ENCODE assay signal across 8 cellular contexts in genomic region chr2:232875256-232876070, GRCh38. TPM values are rescaled to one million over a fixed set of nuclear protein-coding genes. Genes with fewer than 3 reads are reported as not detected.
DNase-seq lines count a peak whose midpoint lies in the region; ATAC-seq and TF ChIP-seq lines count a peak whose summit lies in the region.

No MANE protein-coding gene starts in this region.

- ATAC-seq in left lung, result peak; percentile 13

- in situ Hi-C loops in astrocyte of the cerebellum (cut with HindIII; ENCODE audit: low sequenced_read_pairs), result no loop called here

- no peaks in the 10 kb centered on the region for H3K9me3 ChIP-seq in left lung

- TF ChIP-seq CTCF in astrocyte of the cerebellum (IDR thresholded peaks at IDR 0.05; ENCODE audit: low read depth, low read length, missing control alignments) (peak; percentile 9), left lung (IDR thresholded peaks at IDR 0.05) (no peak), type B pancreatic cell (conservative IDR thresholded peaks at IDR 0.05) (no peak)

- H3K27ac Mint-ChIP-seq in type B pancreatic cell, result peak overlapping the region; percentile 50

- H3K36me3 Mint-ChIP-seq in type B pancreatic cell, result no peaks in the 10 kb centered on the region

- no peaks in the 10 kb centered on the region for H3K36me3 ChIP-seq in left lung

- H3K4me1 Mint-ChIP-seq in type B pancreatic cell (ENCODE audit: unreplicated experiment), result peaks cover 4% of the 10 kb centered on the region

- H3K4me3 ChIP-seq in astrocyte of the cerebellum (ENCODE audit: low read depth, low read length) (no peak overlapping the region), left lung (peak overlapping the region; percentile 9 to 35)

- peaks cover 0 to 20% of the 10 kb centered on the region in 2 donors for H3K4me1 ChIP-seq in left lung

- no peaks in the 10 kb centered on the region for H3K9me3 Mint-ChIP-seq in type B pancreatic cell

- intact Hi-C loops in left lung (cut with DNase I), result no loop called here

- peaks cover 15% of the 10 kb centered on the region for H3K27me3 Mint-ChIP-seq in type B pancreatic cell

- DNase-seq in activated effector memory CD4-positive, alpha-beta T cell treated with anti-CD3 and anti-CD28 coated beads, Interleukin-2, amount 50 U/mL, for 16 hours, result peak; percentile 62
- DNase-seq in activated effector memory CD4-positive, alpha-beta T cell treated with Interleukin-2 at 50 U/mL for 16 hours, result no peak
- no peak for DNase-seq in astrocyte of the cerebellum (ENCODE audit: low read depth)
- DNase-seq in left lung, result no peak
- no peak for DNase-seq in type B pancreatic cell (ENCODE audit: extremely low spot score, unreplicated experiment)
- no peak for DNase-seq in mucosa of gallbladder (ENCODE audit: low spot score)
- DNase-seq in GM19240 (ENCODE audit: insufficient read length, low spot score), result no peak
- DNase-seq in HCEC 1CT, result no peak

- H3K27me3 ChIP-seq in left lung, result peaks cover 15 to 34% of the 10 kb centered on the region in 2 donors

- H3K27ac ChIP-seq in left lung, result no peak overlapping the region

- H3K4me3 Mint-ChIP-seq in type B pancreatic cell, result peak overlapping the region; percentile 82

RNA-seq across cellular contexts. Expression of gene SNORC, which starts 5.4 kb away (rescaled TPM):
- total RNA-seq in left lung (1 to 10 TPM; 2.2 to 3.6 TPM), type B pancreatic cell (ENCODE audit: low replicate concordance) (7.1 and 28.9 TPM in 2 replicates), mucosa of gallbladder (7.7 TPM)
